28 cellular contexts compared by ENCODE assay signal in the genomic region with DNA sequence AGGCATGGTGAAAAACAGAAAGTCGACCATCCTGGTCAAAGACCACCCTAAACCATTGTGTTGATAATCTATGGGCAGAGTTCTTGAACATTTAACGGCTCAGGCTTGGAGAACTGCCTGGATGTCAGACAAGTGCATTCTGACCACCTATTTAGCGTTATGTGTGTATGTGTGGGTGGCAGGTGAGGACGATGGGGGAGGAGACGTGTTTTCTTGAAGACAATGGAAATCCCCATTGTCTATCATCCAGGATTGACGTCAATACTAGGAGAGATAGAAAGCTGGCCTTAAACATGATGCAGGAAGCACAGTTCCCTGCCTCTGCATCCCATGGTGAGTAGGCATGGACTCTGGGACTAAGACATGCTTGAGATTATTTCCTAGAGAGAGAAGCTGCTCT.
DNase-seq lines count a peak whose midpoint lies in the region; FAIRE-seq and TF ChIP-seq lines count a peak whose summit lies in the region.
"Had no signal": no experiment of that assay in that cellular context is flagged by ENCODE, and none has a peak within 500 bp of the region (broad histone marks: within the 10 kb centered on the region; RNA-seq: fewer than 3 reads in every experiment).

No MANE protein-coding gene starts in this region.

- intact Hi-C loops in activated CD4-positive, alpha-beta memory T cell treated with anti-CD3 and anti-CD28 coated beads for 36 hours (cut with micrococcal nuclease) = loop anchor here (1.0 to 5.0 kb wide), 5 partner anchors 12 to 985 kb away; a partner anchor contains a TSS
- intact Hi-C loops in activated T-helper 1 cell treated with anti-CD3 and anti-CD28 coated beads, Interleukin-12 subunit alpha, Interleukin-12 subunit beta, Interleukin-2, Interleukin-4 antibody, amounts not matched to agents 30 ng/mL and 10 ng/mL and 1 ng/mL, durations not matched to agents 14 hours and 24 hours and 36 hours (cut with micrococcal nuclease) = loop anchor here (2.0 to 5.0 kb wide), 3 partner anchors 46 to 155 kb away; no protein-coding TSS in a partner anchor

- H3K27ac Mint-ChIP-seq in activated CD4-positive, alpha-beta memory T cell treated with anti-CD3 and anti-CD28 coated beads for 36 hours = peak overlapping the region; percentile 43
- no peak overlapping the region for H3K27ac Mint-ChIP-seq in activated CD4-positive, alpha-beta memory T cell treated with anti-CD3 and anti-CD28 coated beads, Interleukin-2, amount 10 ng/mL, durations not matched to agents 7 days and 5 days
- H3K27ac Mint-ChIP-seq in activated T-helper 1 cell treated with anti-CD3 and anti-CD28 coated beads, Interleukin-12 subunit alpha, Interleukin-12 subunit beta, Interleukin-2, Interleukin-4 antibody, amounts not matched to agents 30 ng/mL and 10 ng/mL and 1 ng/mL, durations not matched to agents 14 hours and 24 hours and 36 hours = peak overlapping the region; percentile 34
- peak overlapping the region; percentile 39 for H3K27ac Mint-ChIP-seq in nephron progenitor cell
- H3K27ac Mint-ChIP-seq: CD4-positive, alpha-beta T cell; IgD-negative memory B cell had no signal

- H3K4me3 ChIP-seq in brain microvascular endothelial cell (ENCODE audit: low read depth, low read length) = no peak overlapping the region
- H3K4me3 ChIP-seq: BLaER1 treated with 17β-estradiol and CSF1 and Interleukin-3, amounts not matched to agents 10 nM and 100 nM; PC-9 had no signal

- POLR2A ChIA-PET in activated CD4-positive, alpha-beta memory T cell treated with anti-CD3 and anti-CD28 coated beads for 36 hours (lab: Charles Lee) = interaction anchor here (1.0 kb wide), 2 partner anchors 10 to 157 kb away, joined by 3 to 5 read pairs; a partner anchor contains a TSS
- POLR2A ChIA-PET in activated CD4-positive, alpha-beta memory T cell treated with anti-CD3 and anti-CD28 coated beads, Interleukin-2, amount 10 ng/mL, durations not matched to agents 7 days and 5 days (lab: Charles Lee) = no interaction called here
- POLR2A ChIA-PET in GM10248 (lab: Yijun Ruan, JAX) = no interaction called here

- no peak overlapping the region for H3K4me3 Mint-ChIP-seq in activated CD4-positive, alpha-beta memory T cell treated with anti-CD3 and anti-CD28 coated beads for 36 hours
- no peak overlapping the region for H3K4me3 Mint-ChIP-seq in activated CD4-positive, alpha-beta memory T cell treated with anti-CD3 and anti-CD28 coated beads, Interleukin-2, amount 10 ng/mL, durations not matched to agents 7 days and 5 days
- no peak overlapping the region for H3K4me3 Mint-ChIP-seq in activated T-helper 1 cell treated with anti-CD3 and anti-CD28 coated beads, Interleukin-12 subunit alpha, Interleukin-12 subunit beta, Interleukin-2, Interleukin-4 antibody, amounts not matched to agents 30 ng/mL and 10 ng/mL and 1 ng/mL, durations not matched to agents 14 hours and 24 hours and 36 hours
- no peak overlapping the region for H3K4me3 Mint-ChIP-seq in nephron progenitor cell
- H3K4me3 Mint-ChIP-seq: CD4-positive, alpha-beta T cell; IgD-negative memory B cell had no signal

- in situ Hi-C loops in brain microvascular endothelial cell (cut with HindIII; ENCODE audit: low pct_ligation_motif_present, low sequenced_read_pairs) = no loop called here

- H3K27me3 ChIP-seq in brain microvascular endothelial cell (replicated peaks) = no peaks in the 10 kb centered on the region
- H3K27me3 ChIP-seq: BLaER1 treated with 17β-estradiol and CSF1 and Interleukin-3, amounts not matched to agents 10 nM and 100 nM had no signal

- CTCF ChIA-PET in activated CD4-positive, alpha-beta memory T cell treated with anti-CD3 and anti-CD28 coated beads for 36 hours (lab: Charles Lee) = no interaction called here
- CTCF ChIA-PET in activated CD4-positive, alpha-beta memory T cell treated with anti-CD3 and anti-CD28 coated beads, Interleukin-2, amount 10 ng/mL, durations not matched to agents 7 days and 5 days (lab: Charles Lee) = interaction anchor here (0.6 kb wide), 1 partner anchor 330 kb away, joined by 3 read pairs; no protein-coding TSS in a partner anchor
- CTCF ChIA-PET in GM10248 (lab: Yijun Ruan, JAX) = interaction anchor here (1.2 kb wide), 1 partner anchor 85 kb away, joined by 3 read pairs; no protein-coding TSS in a partner anchor

- H3K27ac ChIP-seq in brain microvascular endothelial cell = no peak overlapping the region
- H3K27ac ChIP-seq: BLaER1 treated with 17β-estradiol and CSF1 and Interleukin-3, amounts not matched to agents 10 nM and 100 nM; HL-60; KMS-11; PC-9 had no signal

- H3K36me3 ChIP-seq in brain microvascular endothelial cell (replicated peaks) = no peaks in the 10 kb centered on the region
- H3K36me3 ChIP-seq: BLaER1 treated with 17β-estradiol and CSF1 and Interleukin-3, amounts not matched to agents 10 nM and 100 nM had no signal

- peaks cover 39% of the 10 kb centered on the region for H3K4me1 Mint-ChIP-seq in activated CD4-positive, alpha-beta memory T cell treated with anti-CD3 and anti-CD28 coated beads for 36 hours (ENCODE audit: low read depth)
- peaks cover 41% of the 10 kb centered on the region for H3K4me1 Mint-ChIP-seq in activated CD4-positive, alpha-beta memory T cell treated with anti-CD3 and anti-CD28 coated beads, Interleukin-2, amount 10 ng/mL, durations not matched to agents 7 days and 5 days
- H3K4me1 Mint-ChIP-seq in activated T-helper 1 cell treated with anti-CD3 and anti-CD28 coated beads, Interleukin-12 subunit alpha, Interleukin-12 subunit beta, Interleukin-2, Interleukin-4 antibody, amounts not matched to agents 30 ng/mL and 10 ng/mL and 1 ng/mL, durations not matched to agents 14 hours and 24 hours and 36 hours (ENCODE audit: low read depth) = peaks cover 39% of the 10 kb centered on the region
- peaks cover 37% of the 10 kb centered on the region for H3K4me1 Mint-ChIP-seq in nephron progenitor cell
- H3K4me1 Mint-ChIP-seq: IgD-negative memory B cell had no signal

- TF ChIP-seq CTCF in nephron progenitor cell (IDR thresholded peaks at IDR 0.05) = no peak
- no peak for TF ChIP-seq CTCF in GM10248 (IDR thresholded peaks at IDR 0.05; ENCODE audit: control extremely low read depth, extremely low read depth, low read depth, missing control alignments)
- no peak for TF ChIP-seq CTCF in brain microvascular endothelial cell (IDR thresholded peaks at IDR 0.05; ENCODE audit: low read depth, low read length, missing control alignments)

- peak; percentile 64 for DNase-seq in activated CD4-positive, alpha-beta memory T cell treated with anti-CD3 and anti-CD28 coated beads for 36 hours
- DNase-seq in activated CD4-positive, alpha-beta memory T cell treated with anti-CD3 and anti-CD28 coated beads, Interleukin-2, amount 10 ng/mL, durations not matched to agents 7 days and 5 days = no peak
- DNase-seq in GM12892 (ENCODE audit: insufficient read length) (no peak), nephron progenitor cell (no peak), GM10248 (ENCODE audit: extremely low spot score) (no peak), brain microvascular endothelial cell (no peak), NCI-H748 treated with DMSO at 0.1 percent for 48 hours (lab: John Stamatoyannopoulos, UW) (no peak)
- no peak for DNase-seq in activated T-helper 1 cell treated with anti-CD3 and anti-CD28 coated beads, Interleukin-12 subunit alpha, Interleukin-12 subunit beta, Interleukin-2, Interleukin-4 antibody, amounts not matched to agents 30 ng/mL and 10 ng/mL and 1 ng/mL, durations not matched to agents 14 hours and 24 hours and 36 hours (ENCODE audit: low spot score)
- DNase-seq: AML-193; CD4-positive, alpha-beta T cell; DMS79; EL; GDM1; NCI-H1092 treated with DMSO at 0.1 percent for 48 hours; NCI-H1436; NCI-H187; NCI-H2107; NCI-H446; NCI-H524 treated with DMSO at 0.1 percent for 48 hours; PC-9; SHP77 treated with DMSO at 0.1 percent for 48 hours had no signal

- TF ChIP-seq POLR2A in GM12892 (IDR thresholded peaks at IDR 0.05; ENCODE audit: low read depth, low read length) = no peak

- peaks cover 5% of the 10 kb centered on the region for H3K27me3 Mint-ChIP-seq in activated CD4-positive, alpha-beta memory T cell treated with anti-CD3 and anti-CD28 coated beads for 36 hours
- peaks cover 3% of the 10 kb centered on the region for H3K27me3 Mint-ChIP-seq in activated CD4-positive, alpha-beta memory T cell treated with anti-CD3 and anti-CD28 coated beads, Interleukin-2, amount 10 ng/mL, durations not matched to agents 7 days and 5 days
- peaks cover 2% of the 10 kb centered on the region for H3K27me3 Mint-ChIP-seq in activated T-helper 1 cell treated with anti-CD3 and anti-CD28 coated beads, Interleukin-12 subunit alpha, Interleukin-12 subunit beta, Interleukin-2, Interleukin-4 antibody, amounts not matched to agents 30 ng/mL and 10 ng/mL and 1 ng/mL, durations not matched to agents 14 hours and 24 hours and 36 hours (ENCODE audit: insufficient read depth)
- no peaks in the 10 kb centered on the region for H3K27me3 Mint-ChIP-seq in nephron progenitor cell (ENCODE audit: low read depth, poor library complexity)
- H3K27me3 Mint-ChIP-seq: CD4-positive, alpha-beta T cell had no signal

- peak; percentile 36 for FAIRE-seq in GM12892 (lab: Jason Lieb, UNC)
- FAIRE-seq: A204.1, GM18507, H54 had no signal

- no peaks in the 10 kb centered on the region for H3K9me3 Mint-ChIP-seq in activated CD4-positive, alpha-beta memory T cell treated with anti-CD3 and anti-CD28 coated beads for 36 hours
- H3K9me3 Mint-ChIP-seq in activated CD4-positive, alpha-beta memory T cell treated with anti-CD3 and anti-CD28 coated beads, Interleukin-2, amount 10 ng/mL, durations not matched to agents 7 days and 5 days = peaks cover 5% of the 10 kb centered on the region
- H3K9me3 Mint-ChIP-seq in activated T-helper 1 cell treated with anti-CD3 and anti-CD28 coated beads, Interleukin-12 subunit alpha, Interleukin-12 subunit beta, Interleukin-2, Interleukin-4 antibody, amounts not matched to agents 30 ng/mL and 10 ng/mL and 1 ng/mL, durations not matched to agents 14 hours and 24 hours and 36 hours = peaks cover 6% of the 10 kb centered on the region
- peaks cover 10% of the 10 kb centered on the region for H3K9me3 Mint-ChIP-seq in nephron progenitor cell

- H3K36me3 Mint-ChIP-seq in activated CD4-positive, alpha-beta memory T cell treated with anti-CD3 and anti-CD28 coated beads for 36 hours = peaks cover 1% of the 10 kb centered on the region
- H3K36me3 Mint-ChIP-seq in activated CD4-positive, alpha-beta memory T cell treated with anti-CD3 and anti-CD28 coated beads, Interleukin-2, amount 10 ng/mL, durations not matched to agents 7 days and 5 days (ENCODE audit: low read depth) = peaks cover 23% of the 10 kb centered on the region
- H3K36me3 Mint-ChIP-seq in activated T-helper 1 cell treated with anti-CD3 and anti-CD28 coated beads, Interleukin-12 subunit alpha, Interleukin-12 subunit beta, Interleukin-2, Interleukin-4 antibody, amounts not matched to agents 30 ng/mL and 10 ng/mL and 1 ng/mL, durations not matched to agents 14 hours and 24 hours and 36 hours (ENCODE audit: low read depth) = peaks cover 4% of the 10 kb centered on the region
- peaks cover 9% of the 10 kb centered on the region for H3K36me3 Mint-ChIP-seq in nephron progenitor cell (ENCODE audit: low read depth)
- H3K36me3 Mint-ChIP-seq: IgD-negative memory B cell had no signal
